In genomic region chr9:105841562-105841961, GRCh38 we compare ENCODE assay signal across 6 cellular contexts.
"Had no signal": no experiment of that assay in that cellular context is flagged by ENCODE, and none has a peak within 500 bp of the region (broad histone marks: within the 10 kb centered on the region; RNA-seq: fewer than 3 reads in every experiment).

No MANE protein-coding gene starts in this region.

- H3K4me3 ChIP-seq: K562 had no signal

- H3K27ac ChIP-seq: HL-60, KMS-11 had no signal

- H3K4me3 Mint-ChIP-seq: IgD-negative memory B cell had no signal

- H3K27ac Mint-ChIP-seq: IgD-negative memory B cell had no signal

- ATAC-seq: HepG2 had no signal

- H3K27me3 Mint-ChIP-seq: IgD-negative memory B cell had no signal

- FAIRE-seq: HTR-8/SVneo, K562 had no signal

- H3K4me2 ChIP-seq: KMS-11 had no signal
